31 cellular contexts compared by ENCODE assay signal in genomic region chr6:138476116-138476515, GRCh38.
"Had no signal": no experiment of that assay in that cellular context is flagged by ENCODE, and none has a peak within 500 bp of the region (broad histone marks: within the 10 kb centered on the region; RNA-seq: fewer than 3 reads in every experiment).

No MANE protein-coding gene starts in this region.

- H3K36me3 ChIP-seq: ascending aorta, cardiac muscle cell had no signal

- H3K27me3 ChIP-seq: ascending aorta, cardiac muscle cell had no signal

- DNase-seq: activated CD4-positive, alpha-beta memory T cell treated with anti-CD3 and anti-CD28 coated beads, Interleukin-2, amount 10 ng/mL, durations not matched to agents 7 days and 5 days; activated CD4-positive, alpha-beta T cell treated with anti-CD3 and anti-CD28 coated beads for 1 hour; activated CD4-positive, alpha-beta T cell treated with anti-CD3 and anti-CD28 coated beads for 36 hours; activated CD4-positive, alpha-beta T cell treated with anti-CD3 and anti-CD28 coated beads for 48 hours; activated CD4-positive, alpha-beta T cell treated with anti-CD3 and anti-CD28 coated beads, Interleukin-2, amount 10 ng/mL, durations not matched to agents 7 days and 5 days; activated CD4-positive, alpha-beta T cell treated with anti-CD3 and anti-CD28 coated beads, Interleukin-2, amount 50 U/mL, for 48 hours; activated CD4-positive, CD25-positive, alpha-beta regulatory T cell; activated CD8-positive, alpha-beta memory T cell treated with anti-CD3 and anti-CD28 coated beads for 24 hours; activated CD8-positive, alpha-beta memory T cell treated with anti-CD3 and anti-CD28 coated beads, Interleukin-2, amount 10 ng/mL, durations not matched to agents 7 days and 5 days; activated CD8-positive, alpha-beta memory T cell treated with anti-CD3 and anti-CD28 coated beads, Interleukin-2, amount 50 U/mL, for 48 hours; activated CD8-positive, alpha-beta T cell treated with anti-CD3 and anti-CD28 coated beads, Interleukin-2, amount 10 ng/mL, durations not matched to agents 7 days and 5 days; activated effector memory CD4-positive, alpha-beta T cell treated with Interleukin-2 at 50 U/mL for 16 hours; activated gamma-delta T cell; activated naive CD4-positive, alpha-beta T cell treated with anti-CD3 and anti-CD28 coated beads, Interleukin-2, amount 10 ng/mL, durations not matched to agents 7 days and 5 days; activated naive CD4-positive, alpha-beta T cell treated with Interleukin-2 at 50 U/mL for 16 hours; activated naive CD8-positive, alpha-beta T cell treated with anti-CD3 and anti-CD28 coated beads, Interleukin-2, amount 10 ng/mL, durations not matched to agents 7 days and 5 days; activated naive CD8-positive, alpha-beta T cell treated with anti-CD3 and anti-CD28 coated beads, Interleukin-2, amount 50 U/mL, for 24 hours; activated T-cell treated with anti-CD3 and anti-CD28 coated beads, Interleukin-2, amount 50 U/mL, for 24 hours; activated T-cell treated with anti-CD3 and anti-CD28 coated beads, Interleukin-2, amount 50 U/mL, for 48 hours; amygdala; anterior cingulate cortex; caudate nucleus; cerebellar nuclear complex; T-cell; T-helper 2 cell; T-helper 9 cell; WERI-Rb-1 had no signal

- H3K4me3 ChIP-seq: ascending aorta, cardiac muscle cell had no signal

- ATAC-seq: activated CD4-positive, alpha-beta T cell treated with anti-CD3 and anti-CD28 coated beads for 36 hours; activated CD4-positive, CD25-positive, alpha-beta regulatory T cell treated with anti-CD3 and anti-CD28 coated beads, Interleukin-2, amount 50 U/mL, for 24 hours; activated CD8-positive, alpha-beta memory T cell treated with anti-CD3 and anti-CD28 coated beads, Interleukin-2, amount 10 ng/mL, durations not matched to agents 7 days and 5 days; activated CD8-positive, alpha-beta T cell treated with anti-CD3 and anti-CD28 coated beads, Interleukin-2, amount 10 ng/mL, durations not matched to agents 7 days and 5 days; activated naive CD8-positive, alpha-beta T cell treated with anti-CD3 and anti-CD28 coated beads, Interleukin-2, amount 50 U/mL, for 24 hours; T-cell; WTC11 had no signal

- H3K4me1 ChIP-seq: ascending aorta had no signal

- H3K27ac ChIP-seq: ascending aorta, cardiac muscle cell, WERI-Rb-1 had no signal

- H3K9me3 ChIP-seq: ascending aorta had no signal
